18 cellular contexts compared by ENCODE assay signal in the genomic region with DNA sequence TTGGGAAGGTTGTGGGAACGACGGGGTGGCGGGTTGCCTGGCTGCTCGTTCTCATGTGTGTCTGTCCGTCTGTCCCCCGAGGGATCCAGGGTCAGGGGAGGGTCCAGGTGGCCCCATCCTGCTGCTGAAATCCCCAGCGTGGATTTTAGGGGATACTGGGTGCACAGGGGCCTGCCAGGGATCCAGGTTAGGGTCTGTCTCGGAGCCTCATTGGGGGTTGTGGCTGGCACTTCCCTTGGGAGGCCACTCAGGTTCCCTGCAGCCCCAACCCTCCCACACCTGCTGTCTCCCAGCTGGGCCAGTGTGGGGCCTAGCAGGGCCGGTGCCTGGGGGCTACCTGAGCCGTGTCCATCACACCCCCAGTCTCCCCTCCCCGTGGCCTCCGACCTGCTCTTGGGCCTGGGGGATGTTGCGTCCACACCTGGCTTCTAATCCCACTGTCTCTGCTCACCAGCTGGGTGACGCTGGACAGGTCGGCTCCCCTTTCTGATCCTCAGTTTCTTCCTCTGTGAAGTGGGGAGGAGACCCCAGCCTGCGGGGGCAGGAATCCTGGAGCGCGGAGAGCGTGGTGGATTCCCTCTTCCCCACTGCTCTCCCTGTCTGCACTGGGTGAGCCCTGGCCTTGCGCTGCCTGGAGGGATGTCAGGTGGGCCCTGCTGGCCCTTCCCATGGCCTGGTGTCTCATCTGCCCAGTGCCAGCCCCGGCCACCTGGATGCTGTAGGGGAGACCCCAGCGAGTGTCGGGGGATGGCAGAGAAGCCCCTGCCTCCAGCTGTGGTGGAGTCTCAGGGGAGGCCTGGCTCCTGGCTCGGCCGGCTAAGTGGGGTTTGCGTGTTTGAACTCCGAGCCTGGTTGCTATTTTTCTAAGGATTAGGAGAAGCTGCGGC.
"Had no signal": no experiment of that assay in that cellular context is flagged by ENCODE, and none has a peak within 500 bp of the region (broad histone marks: within the 10 kb centered on the region; RNA-seq: fewer than 3 reads in every experiment).

No MANE protein-coding gene starts in this region.

- DNase-seq: activated naive CD4-positive, alpha-beta T cell treated with Interleukin-2 at 50 U/mL for 16 hours; activated T-cell treated with anti-CD3 and anti-CD28 coated beads, Interleukin-2, amount 50 U/mL, for 24 hours; amygdala; cerebellar nuclear complex; hippocampal formation; nucleus accumbens; retina; stimulated activated CD4-positive, alpha-beta T cell treated with anti-CD3 and anti-CD28 coated beads, Interleukin-12 subunit alpha, Interleukin-12 subunit beta, amount 100 ng/mL, for 4 hours; stimulated activated CD4-positive, alpha-beta T cell treated with anti-CD3 and anti-CD28 coated beads, Interleukin-4, amount 100 ng/mL, for 4 hours; substantia nigra; T-helper 9 cell; thyroid gland had no signal

- H3K27me3 ChIP-seq: thyroid gland had no signal

- FAIRE-seq: bronchial epithelial cell, frontal cortex had no signal

- H3K36me3 ChIP-seq: esophagus muscularis mucosa, thyroid gland had no signal

- ATAC-seq: activated T-helper 17 cell treated with anti-CD3 and anti-CD28 coated beads, Interleukin-2, amount 50 U/mL, for 72 hours; natural killer cell treated with Interleukin-12 subunit alpha and Interleukin-12 subunit beta and Interleukin-15 and Interleukin-18, amount 100 ng/mL, for 72 hours had no signal

- H3K4me3 ChIP-seq: coronary artery, esophagus muscularis mucosa, thyroid gland had no signal

- H3K9me3 ChIP-seq: thyroid gland had no signal

- H3K27ac ChIP-seq: coronary artery, esophagus muscularis mucosa, thyroid gland had no signal

- H3K4me1 ChIP-seq: esophagus muscularis mucosa, thyroid gland had no signal
